ENCODE assay signal across 22 cellular contexts in the genomic region with DNA sequence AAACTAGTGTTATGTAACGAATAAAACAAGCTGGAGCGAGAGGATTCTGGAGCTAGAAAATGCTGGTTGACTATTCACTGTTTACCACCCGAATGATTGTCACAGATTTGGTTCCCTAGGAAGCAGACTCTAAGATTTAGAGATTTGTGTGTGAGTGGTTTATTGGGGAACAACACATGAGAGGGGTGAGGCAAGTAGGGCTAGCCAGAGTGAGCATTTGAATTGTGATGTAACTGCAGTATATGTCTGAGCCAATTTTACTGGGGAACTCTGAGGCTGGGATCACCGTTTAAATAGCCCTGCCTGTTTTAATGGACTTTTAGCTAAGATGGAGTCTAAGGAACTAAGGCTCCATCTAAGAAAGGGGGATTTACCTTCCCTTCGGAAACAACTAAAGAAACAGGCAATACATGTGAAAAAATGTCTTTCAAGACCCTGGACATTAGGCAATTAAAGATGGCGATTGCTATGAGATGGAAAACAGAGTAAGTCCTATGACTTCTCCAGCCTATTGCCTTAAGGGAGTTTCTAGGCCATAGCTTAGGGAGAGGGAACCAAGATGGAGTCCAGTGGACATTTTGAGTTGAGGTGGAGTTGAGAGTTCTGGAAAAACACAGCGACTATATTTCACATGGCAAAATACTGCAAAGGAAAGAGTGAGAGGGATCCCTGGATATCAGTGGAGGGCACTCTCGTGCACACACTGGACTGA. TPM values are rescaled to one million over a fixed set of nuclear protein-coding genes. Genes with fewer than 3 reads are reported as not detected.
"Had no signal": no experiment of that assay in that cellular context is flagged by ENCODE, and none has a peak within 500 bp of the region (broad histone marks: within the 10 kb centered on the region; RNA-seq: fewer than 3 reads in every experiment).

No MANE protein-coding gene starts in this region.

- H3K9me3 ChIP-seq: left lung, transverse colon had no signal

- H3K79me2 ChIP-seq: hepatocyte had no signal

- FAIRE-seq: astrocyte, TTC549 had no signal

- H2AFZ ChIP-seq: hepatocyte had no signal

- H3K4me3 Mint-ChIP-seq: activated B cell treated with CpG ODN at 0.5 μM for 24 hours; activated naive CD8-positive, alpha-beta T cell treated with anti-CD3 and anti-CD28 coated beads, Interleukin-2, amount 50 U/mL, for 24 hours; memory B cell; natural killer cell had no signal

- ATAC-seq: activated naive CD8-positive, alpha-beta T cell treated with anti-CD3 and anti-CD28 coated beads, Interleukin-2, amount 50 U/mL, for 24 hours; esophagus mucosa; left lung; natural killer cell had no signal

- H3K9me3 Mint-ChIP-seq: activated B cell treated with CpG ODN at 0.5 μM for 24 hours; activated naive CD8-positive, alpha-beta T cell treated with anti-CD3 and anti-CD28 coated beads, Interleukin-2, amount 50 U/mL, for 24 hours; natural killer cell had no signal

- H3K4me2 ChIP-seq: hepatocyte had no signal

- H3K4me3 ChIP-seq: hepatocyte, left lung, skin epidermis, transverse colon had no signal

- H3K36me3 Mint-ChIP-seq: natural killer cell had no signal

- DNase-seq: activated B cell treated with CpG ODN at 0.5 μM for 24 hours; activated CD4-positive, alpha-beta T cell treated with anti-CD3 and anti-CD28 coated beads for 48 hours; activated CD8-positive, alpha-beta memory T cell treated with anti-CD3 and anti-CD28 coated beads, Interleukin-2, amount 50 U/mL, for 48 hours; activated gamma-delta T cell treated with Interleukin-2 at 50 U/mL for 16 hours; activated naive CD8-positive, alpha-beta T cell treated with anti-CD3 and anti-CD28 coated beads, Interleukin-2, amount 50 U/mL, for 24 hours; islet precursor cell; left lung; natural killer cell; retina; stimulated activated CD4-positive, alpha-beta T cell treated with anti-CD3 and anti-CD28 coated beads, Interleukin-4, amount 100 ng/mL, for 4 hours; stimulated activated CD8-positive, alpha-beta memory T cell treated with anti-CD3 and anti-CD28 coated beads, Interleukin-4, amount 100 ng/mL, for 48 hours; stimulated activated naive CD4-positive, alpha-beta T cell treated with Interleukin-2 at 50 U/mL for 16 hours; substantia nigra; transverse colon had no signal

- H3K27me3 ChIP-seq: hepatocyte, left lung, transverse colon had no signal

- H3K27me3 Mint-ChIP-seq: activated B cell treated with CpG ODN at 0.5 μM for 24 hours; activated naive CD8-positive, alpha-beta T cell treated with anti-CD3 and anti-CD28 coated beads, Interleukin-2, amount 50 U/mL, for 24 hours; memory B cell had no signal

- H3K36me3 ChIP-seq: transverse colon had no signal

- H3K27ac ChIP-seq: hepatocyte, left lung, transverse colon had no signal

- H3K27ac Mint-ChIP-seq: activated B cell treated with CpG ODN at 0.5 μM for 24 hours; activated naive CD8-positive, alpha-beta T cell treated with anti-CD3 and anti-CD28 coated beads, Interleukin-2, amount 50 U/mL, for 24 hours; memory B cell; natural killer cell had no signal

RNA-seq across cellular contexts. Expression of gene MGP, which starts 6.3 kb away (rescaled TPM):
- total RNA-seq: activated B cell treated with CpG ODN at 0.5 μM for 24 hours; astrocyte; T-helper 2 cell treated with Interferon-gamma antibody and Interleukin-4, amounts not matched to agents 100 ng/mL and 5 ng/mL, for 36 hours had no signal

RNA-seq across cellular contexts. Expression of gene ART4, which starts 36.1 kb away (rescaled TPM):
- total RNA-seq: activated B cell treated with CpG ODN at 0.5 μM for 24 hours; astrocyte; natural killer cell; T-helper 2 cell treated with Interferon-gamma antibody and Interleukin-4, amounts not matched to agents 100 ng/mL and 5 ng/mL, for 36 hours had no signal

RNA-seq across cellular contexts. Expression of gene ERP27, which starts 59.0 kb away (rescaled TPM):
- total RNA-seq: glomerular endothelial cell had no signal
